ENCODE assay signal across 15 cellular contexts in genomic region chr1:229325873-229326502, GRCh38. TPM values are rescaled to one million over a fixed set of nuclear protein-coding genes. Genes with fewer than 3 reads are reported as not detected.
DNase-seq lines count a peak whose midpoint lies in the region; ATAC-seq and TF ChIP-seq lines count a peak whose summit lies in the region.
"Had no signal": no experiment of that assay in that cellular context is flagged by ENCODE, and none has a peak within 500 bp of the region (broad histone marks: within the 10 kb centered on the region; RNA-seq: fewer than 3 reads in every experiment).

No MANE protein-coding gene starts in this region.

- TF ChIP-seq CTCF in fibroblast of pulmonary artery (IDR thresholded peaks at IDR 0.05; ENCODE audit: low read length, missing control alignments): no peak
- no peak for TF ChIP-seq CTCF in vagina (IDR thresholded peaks at IDR 0.05)
- no peak for TF ChIP-seq CTCF in esophagus squamous epithelium (IDR thresholded peaks at IDR 0.05)

- 64 to 66% methylated on average over 10 of the region's 10 CpGs for WGBS in esophagus squamous epithelium, 2 donors

- no peaks in the 10 kb centered on the region for H3K27me3 Mint-ChIP-seq in activated naive CD4-positive, alpha-beta T cell treated with anti-CD3 and anti-CD28 coated beads, Interleukin-2, amount 10 ng/mL, durations not matched to agents 7 days and 5 days
- H3K27me3 Mint-ChIP-seq in T-cell: no peaks in the 10 kb centered on the region

- DNase-seq in activated naive CD4-positive, alpha-beta T cell treated with anti-CD3 and anti-CD28 coated beads, Interleukin-2, amount 10 ng/mL, durations not matched to agents 7 days and 5 days: no peak
- DNase-seq in activated naive CD4-positive, alpha-beta T cell treated with anti-CD3 and anti-CD28 coated beads, Interleukin-2, amount 50 U/mL, for 16 hours: no peak
- DNase-seq in T-cell (no peak), fibroblast of pulmonary artery (ENCODE audit: low read depth) (peak; percentile 3), vagina (ENCODE audit: extremely low spot score in 2 of 2) (no peak), esophagus squamous epithelium (lab: John Stamatoyannopoulos, UW) (no peak), GOT3 (lab: John Stamatoyannopoulos, UW) (no peak)
- no peak for DNase-seq in central memory CD4-positive, alpha-beta T cell
- DNase-seq: brain microvascular endothelial cell, Karpas-422, NCI-H446, SJCRH30 had no signal

- CTCF ChIA-PET in activated naive CD4-positive, alpha-beta T cell treated with anti-CD3 and anti-CD28 coated beads, Interleukin-2, amount 10 ng/mL, durations not matched to agents 7 days and 5 days (lab: Charles Lee): no interaction called here
- CTCF ChIA-PET in T-cell (lab: Charles Lee): interaction anchor here in 1 of 2 donors (0.7 to 1.2 kb wide), 2 partner anchors 22 to 200 kb away, joined by 3 read pairs; no protein-coding TSS in a partner anchor

- POLR2A ChIA-PET in T-cell (lab: Charles Lee): interaction anchor here (0.6 to 0.7 kb wide), 2 partner anchors 13 to 181 kb away, joined by 3 to 7 read pairs; no protein-coding TSS in a partner anchor

- no peaks in the 10 kb centered on the region for H3K9me3 Mint-ChIP-seq in activated naive CD4-positive, alpha-beta T cell treated with anti-CD3 and anti-CD28 coated beads, Interleukin-2, amount 10 ng/mL, durations not matched to agents 7 days and 5 days
- H3K9me3 Mint-ChIP-seq in T-cell: no peaks in the 10 kb centered on the region
- H3K9me3 Mint-ChIP-seq: GM23338, neural progenitor cell had no signal

- no peak for TF ChIP-seq POLR2A in vagina (IDR thresholded peaks at IDR 0.05)
- TF ChIP-seq POLR2A in esophagus squamous epithelium (IDR thresholded peaks at IDR 0.05): no peak

- H3K9me3 ChIP-seq in vagina: no peaks in the 10 kb centered on the region
- H3K9me3 ChIP-seq in esophagus squamous epithelium: no peaks in the 10 kb centered on the region
- H3K9me3 ChIP-seq: SJCRH30 had no signal

- H3K36me3 ChIP-seq in vagina (peaks cover 0 to 18% of the 10 kb centered on the region in 2 donors), esophagus squamous epithelium (peaks cover 0 to 67% (median 0%) of the 10 kb centered on the region in 3 donors)
- H3K36me3 ChIP-seq: brain microvascular endothelial cell had no signal

- intact Hi-C loops in vagina (cut with DNase I): no loop called here
- intact Hi-C loops in esophagus squamous epithelium (cut with DNase I): no loop called here

- ATAC-seq in T-cell (replicated peaks in 1 of 4): peak in 3 of 4 experiments; percentile 23 to 48 (median 28)
- ATAC-seq: esophagus mucosa, GM23338 had no signal

- H3K4me3 ChIP-seq in fibroblast of pulmonary artery (replicated peaks; ENCODE audit: low read depth, low read length) (no peak overlapping the region), vagina (no peak overlapping the region), esophagus squamous epithelium (peak overlapping the region in 2 of 4 donors; percentile 12 to 27)
- H3K4me3 ChIP-seq: GM23338, neural progenitor cell, SJCRH30 had no signal

- peaks cover 57% of the 10 kb centered on the region for H3K36me3 Mint-ChIP-seq in activated naive CD4-positive, alpha-beta T cell treated with anti-CD3 and anti-CD28 coated beads, Interleukin-2, amount 10 ng/mL, durations not matched to agents 7 days and 5 days
- H3K36me3 Mint-ChIP-seq in T-cell: peaks cover 38% of the 10 kb centered on the region

- H3K27ac ChIP-seq in vagina: peak overlapping the region; percentile 20
- H3K27ac ChIP-seq in esophagus squamous epithelium: peak overlapping the region in 1 of 4 donors; percentile 49
- H3K27ac ChIP-seq: brain microvascular endothelial cell, neural progenitor cell, SJCRH30 had no signal

- H3K27me3 ChIP-seq in vagina: no peaks in the 10 kb centered on the region
- H3K27me3 ChIP-seq in esophagus squamous epithelium: no peaks in the 10 kb centered on the region
- H3K27me3 ChIP-seq: brain microvascular endothelial cell, neural progenitor cell, SJCRH30 had no signal

- no peaks in the 10 kb centered on the region for H3K4me1 ChIP-seq in vagina
- H3K4me1 ChIP-seq in esophagus squamous epithelium: peaks cover 0 to 6% (median 0%) of the 10 kb centered on the region in 3 donors
- H3K4me1 ChIP-seq: neural progenitor cell, SJCRH30 had no signal

- peak overlapping the region; percentile 91 for H3K27ac Mint-ChIP-seq in activated naive CD4-positive, alpha-beta T cell treated with anti-CD3 and anti-CD28 coated beads, Interleukin-2, amount 10 ng/mL, durations not matched to agents 7 days and 5 days
- H3K27ac Mint-ChIP-seq in T-cell: peak overlapping the region; percentile 93 to 97
- H3K27ac Mint-ChIP-seq: GM23338, neural progenitor cell had no signal

- H3K4me1 Mint-ChIP-seq in activated naive CD4-positive, alpha-beta T cell treated with anti-CD3 and anti-CD28 coated beads, Interleukin-2, amount 10 ng/mL, durations not matched to agents 7 days and 5 days: peaks cover 29% of the 10 kb centered on the region
- peaks cover 9 to 39% (median 31%) of the 10 kb centered on the region in 3 donors for H3K4me1 Mint-ChIP-seq in T-cell

- peak overlapping the region; percentile 13 for H3K4me3 Mint-ChIP-seq in activated naive CD4-positive, alpha-beta T cell treated with anti-CD3 and anti-CD28 coated beads, Interleukin-2, amount 10 ng/mL, durations not matched to agents 7 days and 5 days
- H3K4me3 Mint-ChIP-seq in T-cell: peak overlapping the region in 2 of 3 donors; percentile 41 to 61
- H3K4me3 Mint-ChIP-seq: GM23338, neural progenitor cell had no signal

RNA-seq across cellular contexts. Expression of gene CCSAP, which starts 16.9 kb away (rescaled TPM):
- 10 to 100 TPM in 2 of 5 donors, 1 to 10 TPM in 3; 7.9 to 11.4 (median 8.9) TPM for total RNA-seq in T-cell
- total RNA-seq in vagina: 3.9 TPM
- 1 to 10 TPM; 1.6 to 5.3 (median 4.5) TPM for total RNA-seq in esophagus squamous epithelium

RNA-seq across cellular contexts. Expression of gene RAB4A, which starts 55.1 kb away (rescaled TPM):
- total RNA-seq in T-cell (10 to 100 TPM; 25.4 to 52.1 (median 44.6) TPM), vagina (16.5 TPM), esophagus squamous epithelium (10 to 100 TPM; 24.1 to 50.7 (median 43.0) TPM)
